Comparison of ENCODE assay signal across 1 cellular context in genomic region chr2:237590272-237591020, GRCh38.
TF ChIP-seq lines count a peak whose summit lies in the region.

RAB17 (minus strand) TSS chr2:237590734; CDS start chr2:237586154, 4,580 bp downstream.

TF ChIP-seq in HepG2, 621 proteins besides CTCF, POLR2A, EP300 and RAD21 (continued from another document and continues in another):
- TF ChIP-seq ZNF280B (CRISPR knock-in tag; IDR thresholded peaks at IDR 0.05; ENCODE audit: borderline replicate concordance) (peak; percentile 83; the same call in 1 of the 2 replicates), ZSCAN5A (CRISPR knock-in tag; IDR thresholded peaks at IDR 0.05; ENCODE audit: borderline replicate concordance) (peak; percentile 46; the same call in 1 of the 2 replicates), SP1 (IDR thresholded peaks at IDR 0.05) (no peak), SP1 (CRISPR knock-in tag; IDR thresholded peaks at IDR 0.05) (no peak), ZNF816 (CRISPR knock-in tag; IDR thresholded peaks at IDR 0.05; ENCODE audit: borderline replicate concordance) (peak; percentile 94; the same call in 1 of the 2 replicates), HES4 (CRISPR knock-in tag; IDR thresholded peaks at IDR 0.05; ENCODE audit: borderline replicate concordance) (0 out of 2 replicates have a peak, but pooled peaks have one; percentile 77), ZNF367 (CRISPR knock-in tag; IDR thresholded peaks at IDR 0.05; ENCODE audit: borderline replicate concordance) (no peak; the same call in 1 of the 2 replicates), GABPB1 (CRISPR knock-in tag; IDR thresholded peaks at IDR 0.05) (peak; percentile 90), HNF1A (IDR thresholded peaks at IDR 0.05; ENCODE audit: low read depth) (0 out of 2 replicates have a peak, but pooled peaks have one; percentile 25), HNF1A (CRISPR knock-in tag; IDR thresholded peaks at IDR 0.05; ENCODE audit: borderline replicate concordance) (no peak), FOXA3 (CRISPR knock-in tag; IDR thresholded peaks at IDR 0.05) (peak; percentile 78), SALL2 (CRISPR knock-in tag; IDR thresholded peaks at IDR 0.05) (peak; percentile 84; the same call in 1 of the 2 replicates), BRD4 (CRISPR knock-in tag; IDR thresholded peaks at IDR 0.05) (no peak; the same call in 1 of the 2 replicates), MEIS1 (CRISPR knock-in tag; IDR thresholded peaks at IDR 0.05; ENCODE audit: borderline replicate concordance) (no peak; the same call in 1 of the 2 replicates), ARID5B (CRISPR knock-in tag; IDR thresholded peaks at IDR 0.05) (peak; percentile 94), ZNF512 (CRISPR knock-in tag; IDR thresholded peaks at IDR 0.05) (no peak), ZNF292 (CRISPR knock-in tag; IDR thresholded peaks at IDR 0.05; ENCODE audit: borderline replicate concordance, low read depth) (peak; percentile 94; the same call in 1 of the 2 replicates), ZBTB2 (CRISPR knock-in tag; IDR thresholded peaks at IDR 0.05; ENCODE audit: low read depth) (peak; percentile 52; the same call in 1 of the 2 replicates), KLF11 (CRISPR knock-in tag; IDR thresholded peaks at IDR 0.05) (peak; percentile 29; the same call in 1 of the 2 replicates), KDM1A (CRISPR knock-in tag; IDR thresholded peaks at IDR 0.05) (peak; percentile 94), GPN1 (CRISPR knock-in tag; IDR thresholded peaks at IDR 0.05; ENCODE audit: borderline replicate concordance) (no peak), POLR2AphosphoS5 (IDR thresholded peaks at IDR 0.05; ENCODE audit: low read depth, low read length) (peak; percentile 64), DNMT1 (CRISPR knock-in tag; IDR thresholded peaks at IDR 0.05) (no peak), XRCC5 (optimal IDR thresholded peaks at IDR 0.05; ENCODE audit: low read length) (peak; percentile 79), HNRNPL (IDR thresholded peaks at IDR 0.05; ENCODE audit: low read depth, low read length) (0 out of 2 replicates have a peak, but pooled peaks have one; percentile 65), ZNF296 (CRISPR knock-in tag; conservative IDR thresholded peaks at IDR 0.05) (peak; percentile 91; the same call in 1 of the 2 replicates), AKAP8 (CRISPR knock-in tag; IDR thresholded peaks at IDR 0.05) (peak; percentile 98), TCF7 (IDR thresholded peaks at IDR 0.05; ENCODE audit: low read depth) (peak; percentile 2; the same call in 1 of the 2 replicates), FUBP1 (CRISPR knock-in tag; IDR thresholded peaks at IDR 0.05; ENCODE audit: borderline replicate concordance) (no peak), ZKSCAN5 (CRISPR knock-in tag; IDR thresholded peaks at IDR 0.05) (peak; percentile 97), MAFK (conservative IDR thresholded peaks at IDR 0.05 in 1 of 2, IDR thresholded peaks at IDR 0.05 in 1 of 2; ENCODE audit: low read length in 2 of 2) (no peak), SRSF9 (IDR thresholded peaks at IDR 0.05; ENCODE audit: borderline replicate concordance, insufficient read depth, low read depth, low read length, poor library complexity, severe bottlenecking) (no peak), POGK (CRISPR knock-in tag; conservative IDR thresholded peaks at IDR 0.05) (peak; percentile 91), ZNF468 (CRISPR knock-in tag; IDR thresholded peaks at IDR 0.05) (no peak), KLF13 (CRISPR knock-in tag; IDR thresholded peaks at IDR 0.05) (no peak), TEAD3 (CRISPR knock-in tag; optimal IDR thresholded peaks at IDR 0.05; ENCODE audit: borderline replicate concordance) (peak; percentile 97), DZIP1 (CRISPR knock-in tag; IDR thresholded peaks at IDR 0.05) (0 out of 2 replicates have a peak, but pooled peaks have one; percentile 16), ZNF530 (CRISPR knock-in tag; IDR thresholded peaks at IDR 0.05; ENCODE audit: low read depth) (no peak)
